Comparison of ENCODE assay signal across 9 cellular contexts in genomic region chr1:119327066-119327435, GRCh38. TPM values are rescaled to one million over a fixed set of nuclear protein-coding genes. Genes with fewer than 3 reads are reported as not detected.
DNase-seq lines count a peak whose midpoint lies in the region; ATAC-seq, FAIRE-seq and TF ChIP-seq lines count a peak whose summit lies in the region.
"Had no signal": no experiment of that assay in that cellular context is flagged by ENCODE, and none has a peak within 500 bp of the region (broad histone marks: within the 10 kb centered on the region; RNA-seq: fewer than 3 reads in every experiment).

No MANE protein-coding gene starts in this region.

- no peak for ATAC-seq in GM18870 (IDR thresholded peaks at IDR 0.05; ENCODE audit: unreplicated experiment)

- peaks cover 10% of the 10 kb centered on the region for H3K27me3 Mint-ChIP-seq in activated T-helper 1 cell treated with anti-CD3 and anti-CD28 coated beads, Interleukin-12 subunit alpha, Interleukin-12 subunit beta, Interleukin-2, Interleukin-4 antibody, amounts not matched to agents 30 ng/mL and 10 ng/mL and 1 ng/mL, durations not matched to agents 14 hours and 24 hours and 36 hours (ENCODE audit: insufficient read depth)

- TF ChIP-seq CTCF in HFF-Myc (IDR thresholded peaks at IDR 0.05; ENCODE audit: low read depth, low read length, missing control alignments): no peak

- no peaks in the 10 kb centered on the region for H3K9me3 Mint-ChIP-seq in activated T-helper 1 cell treated with anti-CD3 and anti-CD28 coated beads, Interleukin-12 subunit alpha, Interleukin-12 subunit beta, Interleukin-2, Interleukin-4 antibody, amounts not matched to agents 30 ng/mL and 10 ng/mL and 1 ng/mL, durations not matched to agents 14 hours and 24 hours and 36 hours

- H3K9me3 ChIP-seq in iPS-18c (ENCODE audit: control insufficient read depth, insufficient read depth, low read length): no peaks in the 10 kb centered on the region

- no peak overlapping the region for H3K27ac Mint-ChIP-seq in activated T-helper 1 cell treated with anti-CD3 and anti-CD28 coated beads, Interleukin-12 subunit alpha, Interleukin-12 subunit beta, Interleukin-2, Interleukin-4 antibody, amounts not matched to agents 30 ng/mL and 10 ng/mL and 1 ng/mL, durations not matched to agents 14 hours and 24 hours and 36 hours

- H3K4me3 ChIP-seq in HFF-Myc (replicated peaks; ENCODE audit: low read depth, low read length) (0 out of 2 replicates have a peak overlapping the region, but pooled peaks have one; percentile 11), iPS-18c (ENCODE audit: insufficient read depth, low read depth, low read length) (peak overlapping the region; percentile 36), skin epidermis (peak overlapping the region; percentile 9 to 44 (median 25))

- H3K27ac ChIP-seq in skin epidermis: peak overlapping the region in 3 of 21 experiments; percentile 36 to 58 (median 46)
- H3K27ac ChIP-seq: HL-60 had no signal

- intact Hi-C loops in activated T-helper 1 cell treated with anti-CD3 and anti-CD28 coated beads, Interleukin-12 subunit alpha, Interleukin-12 subunit beta, Interleukin-2, Interleukin-4 antibody, amounts not matched to agents 30 ng/mL and 10 ng/mL and 1 ng/mL, durations not matched to agents 14 hours and 24 hours and 36 hours (cut with micrococcal nuclease): no loop called here

- peaks cover 33% of the 10 kb centered on the region for H3K4me1 Mint-ChIP-seq in activated T-helper 1 cell treated with anti-CD3 and anti-CD28 coated beads, Interleukin-12 subunit alpha, Interleukin-12 subunit beta, Interleukin-2, Interleukin-4 antibody, amounts not matched to agents 30 ng/mL and 10 ng/mL and 1 ng/mL, durations not matched to agents 14 hours and 24 hours and 36 hours (ENCODE audit: low read depth)

- FAIRE-seq in H54 (lab: Jason Lieb, UNC): no peak

- H3K4me3 Mint-ChIP-seq in activated T-helper 1 cell treated with anti-CD3 and anti-CD28 coated beads, Interleukin-12 subunit alpha, Interleukin-12 subunit beta, Interleukin-2, Interleukin-4 antibody, amounts not matched to agents 30 ng/mL and 10 ng/mL and 1 ng/mL, durations not matched to agents 14 hours and 24 hours and 36 hours: peak overlapping the region; percentile 60

- DNase-seq in HFF-Myc (ENCODE audit: extremely low read depth, low read depth): no peak
- no peak for DNase-seq in activated T-helper 1 cell treated with anti-CD3 and anti-CD28 coated beads, Interleukin-12 subunit alpha, Interleukin-12 subunit beta, Interleukin-2, Interleukin-4 antibody, amounts not matched to agents 30 ng/mL and 10 ng/mL and 1 ng/mL, durations not matched to agents 14 hours and 24 hours and 36 hours (ENCODE audit: low spot score)
- no peak for DNase-seq in H54 (ENCODE audit: insufficient read length, low spot score)
- no peak for DNase-seq in GF-D8 (lab: John Stamatoyannopoulos, UW)
- no peak for DNase-seq in NOMO-1 treated with dmso at 0.1 percent for 144 hours (lab: John Stamatoyannopoulos, UW; ENCODE audit: unreplicated experiment)

- no peaks in the 10 kb centered on the region for H3K36me3 Mint-ChIP-seq in activated T-helper 1 cell treated with anti-CD3 and anti-CD28 coated beads, Interleukin-12 subunit alpha, Interleukin-12 subunit beta, Interleukin-2, Interleukin-4 antibody, amounts not matched to agents 30 ng/mL and 10 ng/mL and 1 ng/mL, durations not matched to agents 14 hours and 24 hours and 36 hours (ENCODE audit: low read depth)

- no peak for TF ChIP-seq POLR2A in H54 (IDR thresholded peaks at IDR 0.05; ENCODE audit: low read depth, low read length)

RNA-seq across cellular contexts. Expression of gene HAO2, which starts 41.5 kb away (rescaled TPM):
- not detected in 2 replicates for total RNA-seq in activated T-helper 1 cell treated with anti-CD3 and anti-CD28 coated beads, Interleukin-12 subunit alpha, Interleukin-12 subunit beta, Interleukin-2, Interleukin-4 antibody, amounts not matched to agents 30 ng/mL and 10 ng/mL and 1 ng/mL, durations not matched to agents 14 hours and 24 hours and 36 hours
